In the genomic region with DNA sequence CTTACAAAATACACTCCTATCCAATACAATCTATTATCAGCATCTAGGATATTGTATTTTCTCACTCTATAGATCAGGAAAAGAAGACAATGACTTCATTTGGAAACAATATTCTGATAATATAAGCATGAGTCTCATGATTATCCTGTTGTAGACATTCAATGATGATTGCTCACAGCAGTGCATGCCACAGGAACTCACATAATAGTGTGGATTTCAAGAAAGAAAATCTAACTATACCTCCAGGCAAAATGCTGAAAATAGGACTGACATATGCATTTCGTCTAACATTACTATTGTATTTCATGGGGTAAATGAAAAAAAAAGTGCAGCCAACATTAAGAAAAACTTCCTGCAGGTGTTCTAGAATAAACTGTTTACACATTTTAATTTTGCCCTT, we compare ENCODE assay signal across 11 cellular contexts.
"Had no signal": no experiment of that assay in that cellular context is flagged by ENCODE, and none has a peak within 500 bp of the region (broad histone marks: within the 10 kb centered on the region; RNA-seq: fewer than 3 reads in every experiment).

No MANE protein-coding gene starts in this region.

- H3K4me3 ChIP-seq: adrenal gland, sigmoid colon, testis had no signal

- DNase-seq: activated naive CD4-positive, alpha-beta T cell treated with anti-CD3 and anti-CD28 coated beads, Interleukin-2, amount 10 ng/mL, durations not matched to agents 7 days and 5 days; adrenal gland; immature natural killer cell; left cardiac atrium; sigmoid colon; stimulated activated CD4-positive, alpha-beta T cell treated with anti-CD3 and anti-CD28 coated beads, Interleukin-4, amount 100 ng/mL, for 1 hour; stimulated activated CD8-positive, alpha-beta memory T cell treated with anti-CD3 and anti-CD28 coated beads, Interleukin-4, amount 100 ng/mL, for 48 hours; testis had no signal

- H3K4me3 Mint-ChIP-seq: activated naive CD4-positive, alpha-beta T cell treated with anti-CD3 and anti-CD28 coated beads, Interleukin-2, amount 10 ng/mL, durations not matched to agents 7 days and 5 days; immature natural killer cell; natural killer cell treated with Interleukin-12 subunit alpha and Interleukin-12 subunit beta and Interleukin-15 and Interleukin-18, amount 100 ng/mL, for 72 hours; stimulated activated naive CD8-positive, alpha-beta T cell treated with anti-CD3 and anti-CD28 coated beads, Interleukin-15, Interleukin-2, amounts not matched to agents 100 ng/mL and 50 ng/mL, for 24 hours had no signal

- H3K27me3 ChIP-seq: adrenal gland, sigmoid colon, testis had no signal

- H3K27me3 Mint-ChIP-seq: activated naive CD4-positive, alpha-beta T cell treated with anti-CD3 and anti-CD28 coated beads, Interleukin-2, amount 10 ng/mL, durations not matched to agents 7 days and 5 days; natural killer cell treated with Interleukin-12 subunit alpha and Interleukin-12 subunit beta and Interleukin-15 and Interleukin-18, amount 100 ng/mL, for 72 hours; stimulated activated naive CD8-positive, alpha-beta T cell treated with anti-CD3 and anti-CD28 coated beads, Interleukin-15, Interleukin-2, amounts not matched to agents 100 ng/mL and 50 ng/mL, for 24 hours had no signal

- H3K36me3 Mint-ChIP-seq: activated naive CD4-positive, alpha-beta T cell treated with anti-CD3 and anti-CD28 coated beads, Interleukin-2, amount 10 ng/mL, durations not matched to agents 7 days and 5 days; natural killer cell treated with Interleukin-12 subunit alpha and Interleukin-12 subunit beta and Interleukin-15 and Interleukin-18, amount 100 ng/mL, for 72 hours had no signal

- H3K4me1 Mint-ChIP-seq: activated naive CD4-positive, alpha-beta T cell treated with anti-CD3 and anti-CD28 coated beads, Interleukin-2, amount 10 ng/mL, durations not matched to agents 7 days and 5 days; immature natural killer cell had no signal

- H3K9me3 ChIP-seq: adrenal gland, sigmoid colon, testis had no signal

- H3K27ac Mint-ChIP-seq: activated naive CD4-positive, alpha-beta T cell treated with anti-CD3 and anti-CD28 coated beads, Interleukin-2, amount 10 ng/mL, durations not matched to agents 7 days and 5 days; activated T-helper 2 cell treated with anti-CD3 and anti-CD28 coated beads, Interferon-gamma antibody, Interleukin-2, Interleukin-4, amounts not matched to agents 10 μg/mL and 5 μg/mL and 100 μg/mL, durations not matched to agents 14 hours and 24 hours and 36 hours; immature natural killer cell; natural killer cell treated with Interleukin-12 subunit alpha and Interleukin-12 subunit beta and Interleukin-15 and Interleukin-18, amount 100 ng/mL, for 72 hours; stimulated activated naive CD8-positive, alpha-beta T cell treated with anti-CD3 and anti-CD28 coated beads, Interleukin-15, Interleukin-2, amounts not matched to agents 100 ng/mL and 50 ng/mL, for 24 hours had no signal

- H3K4me1 ChIP-seq: adrenal gland, testis had no signal

- H3K27ac ChIP-seq: adrenal gland, testis had no signal

- H3K36me3 ChIP-seq: adrenal gland, sigmoid colon had no signal

- H3K9me3 Mint-ChIP-seq: activated T-helper 2 cell treated with anti-CD3 and anti-CD28 coated beads, Interferon-gamma antibody, Interleukin-2, Interleukin-4, amounts not matched to agents 10 μg/mL and 5 μg/mL and 100 μg/mL, durations not matched to agents 14 hours and 24 hours and 36 hours had no signal
